11 cellular contexts compared by ENCODE assay signal in the genomic region with DNA sequence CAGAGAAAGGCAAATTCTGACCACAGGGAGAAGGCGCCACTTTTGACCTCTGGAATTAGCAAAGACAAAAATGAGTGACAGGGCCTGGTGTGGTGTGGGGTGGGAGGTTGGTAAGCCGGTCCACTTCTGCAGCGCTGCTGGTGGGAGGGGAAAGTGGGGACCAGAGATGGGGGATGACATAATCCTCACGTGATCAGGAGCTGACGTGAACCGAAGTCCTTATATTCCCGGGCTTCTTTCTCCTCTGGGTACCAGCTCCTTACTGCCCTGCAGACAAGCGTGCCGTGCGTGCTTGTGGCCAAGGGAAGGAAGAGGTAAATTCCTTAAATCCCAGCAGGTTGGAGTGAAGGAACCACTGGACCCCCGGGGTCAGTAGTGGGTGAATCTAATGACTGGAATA. TPM values are rescaled to one million over a fixed set of nuclear protein-coding genes. Genes with fewer than 3 reads are reported as not detected.
DNase-seq lines count a peak whose midpoint lies in the region; ATAC-seq, FAIRE-seq and TF ChIP-seq lines count a peak whose summit lies in the region.
"Had no signal": no experiment of that assay in that cellular context is flagged by ENCODE, and none has a peak within 500 bp of the region (broad histone marks: within the 10 kb centered on the region; RNA-seq: fewer than 3 reads in every experiment).

Gene TCEAL7, plus strand, starts transcription at position 249 of the 400 bp plus-strand sequence. CDS start 1,165 bp downstream, outside the sequence.

- H3K27ac ChIP-seq in CD4-positive, alpha-beta T cell (ENCODE audit: low read depth, low read length): no peak within 1 kb of the TSS
- H3K27ac ChIP-seq in right atrium auricular region (no peak within 1 kb of the TSS), parathyroid adenoma (no peak within 1 kb of the TSS)

- no peaks in the 10 kb centered on the region for H3K9me3 ChIP-seq in CD4-positive, alpha-beta T cell (ENCODE audit: control insufficient read depth, low read length)
- no peaks in the 10 kb centered on the region for H3K9me3 ChIP-seq in right atrium auricular region
- H3K9me3 ChIP-seq in parathyroid adenoma (ENCODE audit: control insufficient read depth, low read length): no peaks in the 10 kb centered on the region

- no peak for DNase-seq in CD4-positive, alpha-beta T cell
- DNase-seq in astrocyte of the cerebellum (ENCODE audit: low read depth) (peak; percentile 18), right atrium auricular region (ENCODE audit: low spot score) (no peak), SHP77 treated with DMSO at 0.1 percent for 48 hours (lab: John Stamatoyannopoulos, UW) (no peak), RCC 7860 (ENCODE audit: low spot score) (no peak)
- no peak for DNase-seq in activated T-helper 2 cell treated with anti-CD3 and anti-CD28 coated beads, Interferon-gamma antibody, Interleukin-2, Interleukin-4, amounts not matched to agents 10 μg/mL and 5 μg/mL and 100 μg/mL, durations not matched to agents 14 hours and 24 hours and 36 hours (ENCODE audit: low spot score)
- DNase-seq in effector memory CD8-positive, alpha-beta T cell: no peak
- DNase-seq: activated CD8-positive, alpha-beta memory T cell treated with anti-CD3 and anti-CD28 coated beads for 24 hours; NCI-H1048 had no signal

- no peak for FAIRE-seq in RCC 7860 (lab: Jason Lieb, UNC)
- FAIRE-seq: H54 had no signal

- peak within 1 kb of the TSS; percentile 46 for H3K4me3 ChIP-seq in astrocyte of the cerebellum (ENCODE audit: low read depth, low read length)
- peak within 1 kb of the TSS; percentile 18 to 36 for H3K4me3 ChIP-seq in right atrium auricular region
- H3K4me3 ChIP-seq in parathyroid adenoma (ENCODE audit: low read depth, low read length): no peak within 1 kb of the TSS

- H2AFZ ChIP-seq in parathyroid adenoma: peak within 1 kb of the TSS; percentile 72

- peaks cover 48% of the 10 kb centered on the region for H3K27me3 Mint-ChIP-seq in CD4-positive, alpha-beta T cell
- H3K27me3 Mint-ChIP-seq in activated T-helper 2 cell treated with anti-CD3 and anti-CD28 coated beads, Interferon-gamma antibody, Interleukin-2, Interleukin-4, amounts not matched to agents 10 μg/mL and 5 μg/mL and 100 μg/mL, durations not matched to agents 14 hours and 24 hours and 36 hours (ENCODE audit: low read depth): peaks cover 13% of the 10 kb centered on the region
- H3K27me3 Mint-ChIP-seq in effector memory CD8-positive, alpha-beta T cell: peaks cover 25 to 33% of the 10 kb centered on the region in 2 donors

- no peak for TF ChIP-seq CTCF in CD4-positive, alpha-beta T cell (IDR thresholded peaks at IDR 0.05)
- no peak for TF ChIP-seq CTCF in astrocyte of the cerebellum (IDR thresholded peaks at IDR 0.05; ENCODE audit: low read depth, low read length, missing control alignments)
- TF ChIP-seq CTCF in right atrium auricular region (IDR thresholded peaks at IDR 0.05): no peak
- TF ChIP-seq CTCF in parathyroid adenoma (IDR thresholded peaks at IDR 0.05): no peak

- no peaks in the 10 kb centered on the region for H3K36me3 ChIP-seq in right atrium auricular region
- H3K36me3 ChIP-seq in parathyroid adenoma (ENCODE audit: control insufficient read depth, insufficient read depth, low read length): no peaks in the 10 kb centered on the region

- no peak within 1 kb of the TSS for H3K27ac Mint-ChIP-seq in CD4-positive, alpha-beta T cell
- H3K27ac Mint-ChIP-seq in activated T-helper 2 cell treated with anti-CD3 and anti-CD28 coated beads, Interferon-gamma antibody, Interleukin-2, Interleukin-4, amounts not matched to agents 10 μg/mL and 5 μg/mL and 100 μg/mL, durations not matched to agents 14 hours and 24 hours and 36 hours: no peak within 1 kb of the TSS
- H3K27ac Mint-ChIP-seq in effector memory CD8-positive, alpha-beta T cell: no peak within 1 kb of the TSS

- CTCF ChIA-PET in CD4-positive, alpha-beta T cell (lab: Charles Lee): interaction anchor here (0.6 kb wide), 1 partner anchor 556 kb away, joined by 3 read pairs; no protein-coding TSS in a partner anchor

- no peaks in the 10 kb centered on the region for H3K9me3 Mint-ChIP-seq in CD4-positive, alpha-beta T cell
- no peaks in the 10 kb centered on the region for H3K9me3 Mint-ChIP-seq in activated T-helper 2 cell treated with anti-CD3 and anti-CD28 coated beads, Interferon-gamma antibody, Interleukin-2, Interleukin-4, amounts not matched to agents 10 μg/mL and 5 μg/mL and 100 μg/mL, durations not matched to agents 14 hours and 24 hours and 36 hours
- no peaks in the 10 kb centered on the region for H3K9me3 Mint-ChIP-seq in effector memory CD8-positive, alpha-beta T cell

- no peak for ATAC-seq in CD4-positive, alpha-beta T cell (ENCODE audit: poor library complexity)
- no peak for ATAC-seq in effector memory CD8-positive, alpha-beta T cell (replicated peaks)

- H3K36me3 Mint-ChIP-seq in CD4-positive, alpha-beta T cell (ENCODE audit: low read depth): no peaks in the 10 kb centered on the region
- no peaks in the 10 kb centered on the region for H3K36me3 Mint-ChIP-seq in activated T-helper 2 cell treated with anti-CD3 and anti-CD28 coated beads, Interferon-gamma antibody, Interleukin-2, Interleukin-4, amounts not matched to agents 10 μg/mL and 5 μg/mL and 100 μg/mL, durations not matched to agents 14 hours and 24 hours and 36 hours (ENCODE audit: low read depth)
- no peaks in the 10 kb centered on the region for H3K36me3 Mint-ChIP-seq in effector memory CD8-positive, alpha-beta T cell (ENCODE audit: insufficient read depth)

- intact Hi-C loops in CD4-positive, alpha-beta T cell (cut with DNase I, micrococcal nuclease): no loop called here
- intact Hi-C loops in activated T-helper 2 cell treated with anti-CD3 and anti-CD28 coated beads, Interferon-gamma antibody, Interleukin-2, Interleukin-4, amounts not matched to agents 10 μg/mL and 5 μg/mL and 100 μg/mL, durations not matched to agents 14 hours and 24 hours and 36 hours (cut with micrococcal nuclease): no loop called here

- no peak within 1 kb of the TSS for H3K4me2 ChIP-seq in parathyroid adenoma (ENCODE audit: low read length)

- peak within 1 kb of the TSS; percentile 20 for H3K4me3 Mint-ChIP-seq in CD4-positive, alpha-beta T cell
- H3K4me3 Mint-ChIP-seq in activated T-helper 2 cell treated with anti-CD3 and anti-CD28 coated beads, Interferon-gamma antibody, Interleukin-2, Interleukin-4, amounts not matched to agents 10 μg/mL and 5 μg/mL and 100 μg/mL, durations not matched to agents 14 hours and 24 hours and 36 hours (ENCODE audit: low read depth): no peak within 1 kb of the TSS
- H3K4me3 Mint-ChIP-seq in effector memory CD8-positive, alpha-beta T cell: no peak within 1 kb of the TSS

- POLR2A ChIA-PET in CD4-positive, alpha-beta T cell (lab: Charles Lee): no interaction called here

- no peaks in the 10 kb centered on the region for H3K79me2 ChIP-seq in parathyroid adenoma

- H3K4me1 ChIP-seq in right atrium auricular region (no peaks in the 10 kb centered on the region), parathyroid adenoma (no peaks in the 10 kb centered on the region)

- in situ Hi-C loops in astrocyte of the cerebellum (cut with HindIII; ENCODE audit: low sequenced_read_pairs): no loop called here

- H3K9ac ChIP-seq in parathyroid adenoma: no peak within 1 kb of the TSS

- H3K27me3 ChIP-seq in CD4-positive, alpha-beta T cell (ENCODE audit: control insufficient read depth, insufficient read depth, low read length): peaks cover 4% of the 10 kb centered on the region
- no peaks in the 10 kb centered on the region for H3K27me3 ChIP-seq in right atrium auricular region
- H3K27me3 ChIP-seq in parathyroid adenoma (ENCODE audit: control insufficient read depth, insufficient read depth, low read length): no peaks in the 10 kb centered on the region

- H3K4me1 Mint-ChIP-seq in CD4-positive, alpha-beta T cell (ENCODE audit: low read depth): peaks cover 5% of the 10 kb centered on the region
- peaks cover 4% of the 10 kb centered on the region for H3K4me1 Mint-ChIP-seq in activated T-helper 2 cell treated with anti-CD3 and anti-CD28 coated beads, Interferon-gamma antibody, Interleukin-2, Interleukin-4, amounts not matched to agents 10 μg/mL and 5 μg/mL and 100 μg/mL, durations not matched to agents 14 hours and 24 hours and 36 hours (ENCODE audit: low read depth)
- no peaks in the 10 kb centered on the region for H3K4me1 Mint-ChIP-seq in effector memory CD8-positive, alpha-beta T cell (ENCODE audit: low read depth in 2 of 2)

RNA-seq across cellular contexts. Expression of gene TCEAL7, which starts in this region (rescaled TPM):
- total RNA-seq in CD4-positive, alpha-beta T cell: not detected
- 1 to 10 TPM; 7.8 to 8.0 TPM for total RNA-seq in right atrium auricular region
- not detected in 2 replicates for total RNA-seq in activated T-helper 2 cell treated with anti-CD3 and anti-CD28 coated beads, Interferon-gamma antibody, Interleukin-2, Interleukin-4, amounts not matched to agents 10 μg/mL and 5 μg/mL and 100 μg/mL, durations not matched to agents 14 hours and 24 hours and 36 hours
